8 cellular contexts compared by ENCODE assay signal in genomic region chr20:47262365-47263013, GRCh38.
DNase-seq lines count a peak whose midpoint lies in the region; ATAC-seq and TF ChIP-seq lines count a peak whose summit lies in the region.

No MANE protein-coding gene starts in this region.

- peak overlapping the region; percentile 7 for H3K27ac Mint-ChIP-seq in activated naive CD8-positive, alpha-beta T cell

- peak overlapping the region; percentile 39 for H3K4me3 ChIP-seq in Loucy (ENCODE audit: low read length, poor library complexity, severe bottlenecking)

- peaks cover 91% of the 10 kb centered on the region for H3K36me3 ChIP-seq in Loucy (ENCODE audit: insufficient read depth, low read length)

- no peaks in the 10 kb centered on the region for H3K9me3 Mint-ChIP-seq in activated naive CD8-positive, alpha-beta T cell (ENCODE audit: low read depth)

- H3K4me2 ChIP-seq in Loucy (ENCODE audit: low read depth, low read length, poor library complexity, severe bottlenecking): peak overlapping the region; percentile 61

- peaks cover 24% of the 10 kb centered on the region for H3K4me1 Mint-ChIP-seq in activated naive CD8-positive, alpha-beta T cell (ENCODE audit: low read depth)

- DNase-seq in DMS79 treated with DMSO at 0.1 percent for 48 hours (lab: John Stamatoyannopoulos, UW) (peak; percentile 10), UCSD-AML1 (lab: John Stamatoyannopoulos, UW; ENCODE audit: unreplicated experiment) (no peak), T1000 (lab: John Stamatoyannopoulos, UW) (no peak)
- DNase-seq in stimulated activated CD4-positive, alpha-beta T cell treated with anti-CD3 and anti-CD28 coated beads, Interleukin-12 subunit alpha, Interleukin-12 subunit beta, amount 100 ng/mL, for 4 hours: no peak

- no peaks in the 10 kb centered on the region for H3K9me3 ChIP-seq in Loucy (ENCODE audit: insufficient read depth, low read depth, low read length)

- peak overlapping the region; percentile 44 for H3K9ac ChIP-seq in Loucy (ENCODE audit: low read depth, low read length, poor library complexity, severe bottlenecking)

- H3K27me3 ChIP-seq in Loucy (ENCODE audit: insufficient read depth, low read length, poor library complexity, severe bottlenecking): no peaks in the 10 kb centered on the region

- peaks cover 57% of the 10 kb centered on the region for H3K79me2 ChIP-seq in Loucy (ENCODE audit: insufficient read depth, low read length)

- peaks cover 30% of the 10 kb centered on the region for H4K20me1 ChIP-seq in Loucy (ENCODE audit: insufficient read depth, low read length, poor library complexity, severe bottlenecking)

- no peak overlapping the region for H3K4me3 Mint-ChIP-seq in activated naive CD8-positive, alpha-beta T cell

- H3K9me2 ChIP-seq in Loucy (replicated peaks; ENCODE audit: low read depth, low read length): no peaks in the 10 kb centered on the region

- H3K36me3 Mint-ChIP-seq in activated naive CD8-positive, alpha-beta T cell: peaks cover 2% of the 10 kb centered on the region

- H3K4me1 ChIP-seq in Loucy (ENCODE audit: insufficient read depth, low read length, poor library complexity, severe bottlenecking): peaks cover 3% of the 10 kb centered on the region

- no peak overlapping the region for H2AFZ ChIP-seq in Loucy (ENCODE audit: low read length)

- no peak for TF ChIP-seq CTCF in Loucy (conservative IDR thresholded peaks at IDR 0.05; ENCODE audit: low read length)

- H3K27me3 Mint-ChIP-seq in activated naive CD8-positive, alpha-beta T cell: no peaks in the 10 kb centered on the region

- ATAC-seq in GM19463 (IDR thresholded peaks at IDR 0.05; ENCODE audit: unreplicated experiment): peak; percentile 48
- no peak for ATAC-seq in activated CD4-positive, CD25-positive, alpha-beta regulatory T cell treated with anti-CD3 and anti-CD28 coated beads, Interleukin-2, amount 50 U/mL, for 24 hours

- H3F3A ChIP-seq in Loucy (ENCODE audit: low read depth): no peaks in the 10 kb centered on the region
